16 cellular contexts compared by ENCODE assay signal in the genomic region with DNA sequence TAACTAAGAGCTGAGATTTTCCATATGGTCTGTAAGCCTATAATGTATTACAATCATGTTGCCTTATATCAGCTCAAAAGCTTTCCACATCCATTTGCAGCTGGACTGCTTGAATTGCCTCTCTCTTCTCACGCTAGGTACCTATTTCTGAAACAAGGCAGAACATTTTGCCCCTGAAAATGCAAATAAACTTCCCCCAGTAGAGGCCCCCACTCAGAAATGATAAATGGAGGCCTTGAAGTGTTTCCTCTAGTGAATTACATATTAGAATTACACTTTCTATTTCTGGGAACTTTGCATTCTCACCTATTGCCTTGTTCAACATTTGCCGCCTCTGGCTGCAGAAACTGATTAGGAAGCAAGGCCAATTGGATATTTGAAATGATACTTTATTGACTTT.
DNase-seq lines count a peak whose midpoint lies in the region; ATAC-seq and TF ChIP-seq lines count a peak whose summit lies in the region.
"Had no signal": no experiment of that assay in that cellular context is flagged by ENCODE, and none has a peak within 500 bp of the region (broad histone marks: within the 10 kb centered on the region; RNA-seq: fewer than 3 reads in every experiment).

No MANE protein-coding gene starts in this region.

- no peak overlapping the region for H3K4me3 Mint-ChIP-seq in Caco-2 (ENCODE audit: unreplicated experiment)
- H3K4me3 Mint-ChIP-seq: GM23338 had no signal

- H3K27ac ChIP-seq in SU-DHL-6 (ENCODE audit: low read depth, low read length) (peak overlapping the region; percentile 96), left lung (no peak overlapping the region)

- no peaks in the 10 kb centered on the region for H3K79me2 ChIP-seq in SU-DHL-6 (ENCODE audit: insufficient read depth, low read length)

- peak overlapping the region; percentile 29 for H3K4me3 ChIP-seq in SU-DHL-6 (ENCODE audit: insufficient read depth, low read length, poor library complexity, severe bottlenecking)
- H3K4me3 ChIP-seq in left lung = no peak overlapping the region
- no peak overlapping the region for H3K4me3 ChIP-seq in Caco-2 (ENCODE audit: low read depth, low read length)
- H3K4me3 ChIP-seq: GM23338 had no signal

- H3K4me1 Mint-ChIP-seq in Caco-2 (ENCODE audit: low read depth, unreplicated experiment) = no peaks in the 10 kb centered on the region
- H3K4me1 Mint-ChIP-seq: CD4-positive, CD25-positive, alpha-beta regulatory T cell had no signal

- no peaks in the 10 kb centered on the region for H3K9me3 Mint-ChIP-seq in Caco-2 (ENCODE audit: unreplicated experiment)
- H3K9me3 Mint-ChIP-seq: GM23338 had no signal

- peak overlapping the region; percentile 36 for H3K9ac ChIP-seq in SU-DHL-6 (ENCODE audit: low read length)

- peak; percentile 71 for DNase-seq in NCI-H510A treated with DMSO at 0.1 percent for 48 hours (lab: John Stamatoyannopoulos, UW)
- DNase-seq in NCI-H510A (lab: John Stamatoyannopoulos, UW) = no peak
- DNase-seq in NCI-H345 (lab: John Stamatoyannopoulos, UW) = peak; percentile 62
- DNase-seq in left lung = no peak
- no peak for DNase-seq in Ammon's horn (ENCODE audit: low spot score)
- DNase-seq in Caco-2 = no peak
- DNase-seq: 8988T; BE2C; C1 segment of cervical spinal cord; Calu3; CD4-positive, CD25-positive, alpha-beta regulatory T cell; DMS79 treated with DMSO at 0.1 percent for 48 hours; EL; HCEC 1CT had no signal

- no peaks in the 10 kb centered on the region for H4K20me1 ChIP-seq in SU-DHL-6 (ENCODE audit: low read depth, low read length)

- no TSS peak for BruUV-seq in Caco-2 (replicated peaks; lab: Mats Ljungman, UMichigan)

- peak overlapping the region; percentile 58 for H3K4me2 ChIP-seq in SU-DHL-6 (ENCODE audit: low read depth, low read length, poor library complexity, severe bottlenecking)
- H3K4me2 ChIP-seq: GM23338 had no signal

- H3K4me1 ChIP-seq in left lung (no peaks in the 10 kb centered on the region), Caco-2 (no peaks in the 10 kb centered on the region)
- H3K4me1 ChIP-seq: BE2C had no signal

- H3K9me3 ChIP-seq in SU-DHL-6 (ENCODE audit: insufficient read depth, low read length) = no peaks in the 10 kb centered on the region
- peaks cover 0 to 2% of the 10 kb centered on the region in 2 donors for H3K9me3 ChIP-seq in left lung
- no peaks in the 10 kb centered on the region for H3K9me3 ChIP-seq in Caco-2
- H3K9me3 ChIP-seq: BE2C had no signal

- no peaks in the 10 kb centered on the region for H3K36me3 Mint-ChIP-seq in Caco-2 (ENCODE audit: insufficient read depth, unreplicated experiment)
- H3K36me3 Mint-ChIP-seq: CD4-positive, CD25-positive, alpha-beta regulatory T cell had no signal

- intact Hi-C loops in left lung (cut with DNase I) = no loop called here
- intact Hi-C loops in Caco-2 (cut with micrococcal nuclease; ENCODE audit: unreplicated experiment) = no loop called here

- no peak overlapping the region for H2AFZ ChIP-seq in SU-DHL-6 (ENCODE audit: low read depth, low read length, severe bottlenecking)
- H2AFZ ChIP-seq: GM23338 had no signal

- no peak for TF ChIP-seq CTCF in SU-DHL-6 (IDR thresholded peaks at IDR 0.05; ENCODE audit: insufficient read depth, low read length, poor library complexity, severe bottlenecking)
- TF ChIP-seq CTCF in left lung (IDR thresholded peaks at IDR 0.05) = no peak
- no peak for TF ChIP-seq CTCF in Caco-2 (IDR thresholded peaks at IDR 0.05; ENCODE audit: insufficient read depth in 1 of 2, low read depth in 1 of 2, low read length in 1 of 2, severe bottlenecking in 1 of 2, unreplicated experiment in 1 of 2)

- H3K27me3 Mint-ChIP-seq in Caco-2 (ENCODE audit: insufficient read depth, unreplicated experiment) = no peaks in the 10 kb centered on the region
- H3K27me3 Mint-ChIP-seq: CD4-positive, CD25-positive, alpha-beta regulatory T cell had no signal

- CTCF ChIA-PET in Caco-2 (lab: Charles Lee) = no interaction called here

- no peaks in the 10 kb centered on the region for H3K9me2 ChIP-seq in SU-DHL-6 (replicated peaks; ENCODE audit: insufficient read depth, low read length)

- H3K36me3 ChIP-seq in SU-DHL-6 (ENCODE audit: low read length) (no peaks in the 10 kb centered on the region; the same call in 1 of the 2 replicates), left lung (no peaks in the 10 kb centered on the region), Caco-2 (ENCODE audit: control insufficient read depth, insufficient read depth, low read length) (no peaks in the 10 kb centered on the region)
- H3K36me3 ChIP-seq: BE2C had no signal

- no peak for ATAC-seq in left lung
- ATAC-seq: GM23338 had no signal

- peaks cover 18% of the 10 kb centered on the region for H3F3A ChIP-seq in SU-DHL-6 (ENCODE audit: insufficient read depth)

- H3K27me3 ChIP-seq in SU-DHL-6 (ENCODE audit: low read length) = no peaks in the 10 kb centered on the region
- H3K27me3 ChIP-seq in left lung = no peaks in the 10 kb centered on the region
- no peaks in the 10 kb centered on the region for H3K27me3 ChIP-seq in Caco-2 (replicated peaks; ENCODE audit: control insufficient read depth, insufficient read depth, low read length)
- H3K27me3 ChIP-seq: BE2C had no signal

- no peak overlapping the region for H3K27ac Mint-ChIP-seq in Caco-2 (ENCODE audit: unreplicated experiment)
- H3K27ac Mint-ChIP-seq: CD4-positive, CD25-positive, alpha-beta regulatory T cell; GM23338 had no signal

- POLR2A ChIA-PET in Caco-2 (lab: Charles Lee) = no interaction called here

Comparison
In these comparisons a context has a peak if more than half of its experiments do, and no peak if none do; other contexts are left out.
1. DNase-seq: peak in NCI-H510A treated with DMSO at 0.1 percent for 48 hours (single experiment) and NCI-H345 (single experiment); none in NCI-H510A (single experiment), left lung (0 of 2), Ammon's horn (single experiment) and Caco-2 (0 of 2).